In genomic region chr5:148791334-148791667, GRCh38 we compare ENCODE assay signal across 10 cellular contexts. TPM values are rescaled to one million over a fixed set of nuclear protein-coding genes. Genes with fewer than 3 reads are reported as not detected.
DNase-seq lines count a peak whose midpoint lies in the region; ATAC-seq and TF ChIP-seq lines count a peak whose summit lies in the region.
"Had no signal": no experiment of that assay in that cellular context is flagged by ENCODE, and none has a peak within 500 bp of the region (broad histone marks: within the 10 kb centered on the region; RNA-seq: fewer than 3 reads in every experiment).

No MANE protein-coding gene starts in this region.

- TF ChIP-seq CTCF in right atrium auricular region (IDR thresholded peaks at IDR 0.05) (no peak), GM23338 (conservative IDR thresholded peaks at IDR 0.05; ENCODE audit: low read depth in 2 of 2) (no peak)

- H3K27ac ChIP-seq in right atrium auricular region (no peak overlapping the region), GM23338 (ENCODE audit: low read depth) (no peak overlapping the region)
- H3K27ac ChIP-seq: thoracic aorta had no signal

- intact Hi-C loops in dendritic cell treated with granulocyte-macrophage colony-stimulating factor and Interleukin-4, amounts not matched to agents 40 ng/mL and 50 ng/mL, for 4 days (cut with micrococcal nuclease) = loop anchor here (5.0 kb wide), 1 partner anchor 44 kb away; no protein-coding TSS in a partner anchor

- no peaks in the 10 kb centered on the region for H3K9me3 ChIP-seq in right atrium auricular region
- H3K9me3 ChIP-seq: thoracic aorta had no signal

- ATAC-seq in GM18498 (IDR thresholded peaks at IDR 0.05; ENCODE audit: unreplicated experiment) (peak; percentile 95), GM21423 (IDR thresholded peaks at IDR 0.05; ENCODE audit: unreplicated experiment) (peak; percentile 93), HG03460 (IDR thresholded peaks at IDR 0.05; ENCODE audit: unreplicated experiment) (peak; percentile 94), GM23338 (no peak)

- H3K4me2 ChIP-seq in GM23338 = no peak overlapping the region

- no peaks in the 10 kb centered on the region for H3K4me1 ChIP-seq in right atrium auricular region
- no peaks in the 10 kb centered on the region for H3K4me1 ChIP-seq in GM23338 (ENCODE audit: insufficient read depth)

- no peaks in the 10 kb centered on the region for H3K27me3 ChIP-seq in right atrium auricular region
- H3K27me3 ChIP-seq in GM23338 (ENCODE audit: insufficient read depth) = no peaks in the 10 kb centered on the region

- H3K36me3 Mint-ChIP-seq in dendritic cell treated with granulocyte-macrophage colony-stimulating factor and Interleukin-4, amounts not matched to agents 40 ng/mL and 50 ng/mL, for 4 days (ENCODE audit: low read depth) = no peaks in the 10 kb centered on the region
- no peaks in the 10 kb centered on the region for H3K36me3 Mint-ChIP-seq in GM23338 (ENCODE audit: low read depth)

- no peak overlapping the region for H3K4me3 Mint-ChIP-seq in dendritic cell treated with granulocyte-macrophage colony-stimulating factor and Interleukin-4, amounts not matched to agents 40 ng/mL and 50 ng/mL, for 4 days
- H3K4me3 Mint-ChIP-seq in GM23338 = no peak overlapping the region

- H2AFZ ChIP-seq in GM23338 = no peak overlapping the region

- no peaks in the 10 kb centered on the region for H3K36me3 ChIP-seq in right atrium auricular region
- no peaks in the 10 kb centered on the region for H3K36me3 ChIP-seq in GM23338 (ENCODE audit: insufficient read depth)
- H3K36me3 ChIP-seq: thoracic aorta had no signal

- H3K79me2 ChIP-seq in GM23338 (replicated peaks; ENCODE audit: insufficient read depth) = no peaks in the 10 kb centered on the region

- H3K27me3 Mint-ChIP-seq in dendritic cell treated with granulocyte-macrophage colony-stimulating factor and Interleukin-4, amounts not matched to agents 40 ng/mL and 50 ng/mL, for 4 days = no peaks in the 10 kb centered on the region
- peaks cover 2% of the 10 kb centered on the region for H3K27me3 Mint-ChIP-seq in GM23338 (ENCODE audit: insufficient read depth, low read depth, poor library complexity)

- H4K20me1 ChIP-seq in GM23338 (replicated peaks; ENCODE audit: insufficient read depth) = no peaks in the 10 kb centered on the region

- H3K4me1 Mint-ChIP-seq in dendritic cell treated with granulocyte-macrophage colony-stimulating factor and Interleukin-4, amounts not matched to agents 40 ng/mL and 50 ng/mL, for 4 days (ENCODE audit: low read depth) = peaks cover 62% of the 10 kb centered on the region
- H3K4me1 Mint-ChIP-seq in GM23338 = no peaks in the 10 kb centered on the region

- no peaks in the 10 kb centered on the region for H3F3A ChIP-seq in GM23338 (replicated peaks; ENCODE audit: low read depth)

- peak overlapping the region; percentile 45 for H3K27ac Mint-ChIP-seq in dendritic cell treated with granulocyte-macrophage colony-stimulating factor and Interleukin-4, amounts not matched to agents 40 ng/mL and 50 ng/mL, for 4 days
- no peak overlapping the region for H3K27ac Mint-ChIP-seq in GM23338

- no peak for DNase-seq in HuH-7 (ENCODE audit: low spot score)
- DNase-seq in right atrium auricular region (ENCODE audit: low spot score) = no peak
- no peak for DNase-seq in GM23338 (ENCODE audit: low spot score)
- DNase-seq in pons (ENCODE audit: low spot score) = no peak

- H3K9me2 ChIP-seq in GM23338 (ENCODE audit: insufficient read depth) = no peaks in the 10 kb centered on the region

- no peaks in the 10 kb centered on the region for H3K9me3 Mint-ChIP-seq in dendritic cell treated with granulocyte-macrophage colony-stimulating factor and Interleukin-4, amounts not matched to agents 40 ng/mL and 50 ng/mL, for 4 days
- no peaks in the 10 kb centered on the region for H3K9me3 Mint-ChIP-seq in GM23338

- H3K4me3 ChIP-seq in right atrium auricular region (no peak overlapping the region), GM23338 (no peak overlapping the region)
- H3K4me3 ChIP-seq: lung, thoracic aorta had no signal

TF ChIP-seq in GM23338, 12 proteins besides CTCF, POLR2A, EP300 and RAD21 (continues in another document):
- TF ChIP-seq EZH2 (IDR thresholded peaks at IDR 0.05; ENCODE audit: low read depth, unreplicated experiment) (no peak), CREB1 (CRISPR knock-in tag; IDR thresholded peaks at IDR 0.05; ENCODE audit: low read depth) (no peak), ZNF331 (CRISPR knock-in tag; IDR thresholded peaks at IDR 0.05; ENCODE audit: low read depth) (no peak), POLR2AphosphoS5 (IDR thresholded peaks at IDR 0.05; ENCODE audit: low read depth) (no peak), ETS1 (IDR thresholded peaks at IDR 0.05) (no peak), ZNF114 (CRISPR knock-in tag; IDR thresholded peaks at IDR 0.05) (no peak), REST (IDR thresholded peaks at IDR 0.05; ENCODE audit: unreplicated experiment) (no peak), EZH2phosphoT487 (IDR thresholded peaks at IDR 0.05; ENCODE audit: unreplicated experiment) (no peak)

RNA-seq across cellular contexts. Expression of gene ADRB2, which starts 35.1 kb away (rescaled TPM):
- 1 to 10 TPM; 7.3 to 7.7 TPM for total RNA-seq in right atrium auricular region
- 1.3 and 1.4 TPM in 2 replicates for total RNA-seq in GM23338 (2014; rRNA removed; shearing (Covaris generic))
- polyA plus RNA-seq in GM23338 (2016; fragmentation: Nextera tagmentation; extraction: Ambion mirVana) = 0.42 and 0.44 TPM in 2 replicates
